In genomic region chr11:65505434-65506315, GRCh38 we compare ENCODE assay signal across 8 cellular contexts. TPM values are rescaled to one million over a fixed set of nuclear protein-coding genes. Genes with fewer than 3 reads are reported as not detected.
DNase-seq lines count a peak whose midpoint lies in the region; ATAC-seq and TF ChIP-seq lines count a peak whose summit lies in the region.

No MANE protein-coding gene starts in this region.

- H3K4me1 ChIP-seq in iPS-20b (ENCODE audit: insufficient read depth, low read length), result peaks cover 9% of the 10 kb centered on the region; the same call in 1 of the 2 replicates

- no peaks in the 10 kb centered on the region for H3K27me3 Mint-ChIP-seq in activated CD4-positive, alpha-beta T cell treated with anti-CD3 and anti-CD28 coated beads, Interleukin-2, amount 10 ng/mL, durations not matched to agents 24 days and 14 days
- no peaks in the 10 kb centered on the region for H3K27me3 Mint-ChIP-seq in activated B cell treated with CpG ODN at 0.5 μM for 24 hours

- H3K27me3 ChIP-seq in iPS-20b (ENCODE audit: insufficient read depth, low read length), result no peaks in the 10 kb centered on the region

- H3K36me3 ChIP-seq in iPS-20b (ENCODE audit: insufficient read depth, low read depth, low read length), result peaks cover 64% of the 10 kb centered on the region

- H3K27ac Mint-ChIP-seq in activated CD4-positive, alpha-beta T cell treated with anti-CD3 and anti-CD28 coated beads, Interleukin-2, amount 10 ng/mL, durations not matched to agents 24 days and 14 days, result peak overlapping the region; percentile 92
- H3K27ac Mint-ChIP-seq in activated B cell treated with CpG ODN at 0.5 μM for 24 hours, result peak overlapping the region; percentile 84

- H3K36me3 Mint-ChIP-seq in activated CD4-positive, alpha-beta T cell treated with anti-CD3 and anti-CD28 coated beads, Interleukin-2, amount 10 ng/mL, durations not matched to agents 24 days and 14 days (ENCODE audit: low read depth), result peaks cover 36% of the 10 kb centered on the region
- peaks cover 39% of the 10 kb centered on the region for H3K36me3 Mint-ChIP-seq in activated B cell treated with CpG ODN at 0.5 μM for 24 hours (ENCODE audit: low read depth)

- 0 out of 2 replicates have a peak overlapping the region, but pooled peaks have one; percentile 25 for H3K9ac ChIP-seq in iPS-20b (ENCODE audit: low read depth, low read length)

- no peaks in the 10 kb centered on the region for H3K9me3 ChIP-seq in iPS-20b (ENCODE audit: insufficient read depth, low read depth, low read length)

- POLR2A ChIA-PET in activated B cell treated with CpG ODN at 0.5 μM for 24 hours (lab: Charles Lee), result interaction anchor here (0.7 to 26.3 kb wide), 30 partner anchors 11 to 727 kb away, joined by 3 to 3752 read pairs (median 6); partner anchors contain the start of genes BANF1, CDC42EP2, DPF2 and EHBP1L1

- H3K4me3 Mint-ChIP-seq in activated CD4-positive, alpha-beta T cell treated with anti-CD3 and anti-CD28 coated beads, Interleukin-2, amount 10 ng/mL, durations not matched to agents 24 days and 14 days, result no peak overlapping the region
- H3K4me3 Mint-ChIP-seq in activated B cell treated with CpG ODN at 0.5 μM for 24 hours, result no peak overlapping the region

- CTCF ChIA-PET in activated B cell treated with CpG ODN at 0.5 μM for 24 hours (lab: Charles Lee), result interaction anchor here (0.8 to 16.7 kb wide), 7 partner anchors 73 to 189 kb away, joined by 3 to 289 read pairs (median 4); partner anchors contain the start of genes NEAT1 and SLC25A45

- peak; percentile 66 for DNase-seq in activated CD4-positive, alpha-beta T cell treated with anti-CD3 and anti-CD28 coated beads, Interleukin-2, amount 10 ng/mL, durations not matched to agents 24 days and 14 days
- DNase-seq in activated CD4-positive, alpha-beta T cell treated with anti-CD3 and anti-CD28 coated beads for 48 hours, result no peak
- DNase-seq in activated B cell treated with CpG ODN at 0.5 μM for 24 hours (no peak), substantia nigra (lab: John Stamatoyannopoulos, UW) (peak in 12 of 49 donors; percentile 28 to 71 (median 46)), COLO829 (ENCODE audit: low spot score) (no peak), ureter (ENCODE audit: low spot score) (no peak), SHP77 (lab: John Stamatoyannopoulos, UW) (no peak)

- H3K27ac ChIP-seq in iPS-20b (ENCODE audit: low read length) (no peak overlapping the region), substantia nigra (ENCODE audit: low read depth, low read length, poor library complexity, severe bottlenecking) (peak overlapping the region; percentile 100)

- intact Hi-C loops in activated CD4-positive, alpha-beta T cell treated with anti-CD3 and anti-CD28 coated beads, Interleukin-2, amount 10 ng/mL, durations not matched to agents 24 days and 14 days (cut with micrococcal nuclease), result loop anchor here (5.0 kb wide), 1 partner anchor 38 kb away; no protein-coding TSS in a partner anchor
- intact Hi-C loops in activated B cell treated with CpG ODN at 0.5 μM for 24 hours (cut with micrococcal nuclease), result loop anchor here (2.0 kb wide), 1 partner anchor 33 kb away; no protein-coding TSS in a partner anchor

- TF ChIP-seq CTCF in activated B cell treated with CpG ODN at 0.5 μM for 24 hours (IDR thresholded peaks at IDR 0.05), result no peak

- H3K4me3 ChIP-seq in iPS-20b (ENCODE audit: low read length), result peak overlapping the region; percentile 96

- no peaks in the 10 kb centered on the region for H3K9me3 Mint-ChIP-seq in activated CD4-positive, alpha-beta T cell treated with anti-CD3 and anti-CD28 coated beads, Interleukin-2, amount 10 ng/mL, durations not matched to agents 24 days and 14 days
- H3K9me3 Mint-ChIP-seq in activated B cell treated with CpG ODN at 0.5 μM for 24 hours, result no peaks in the 10 kb centered on the region

- peaks cover 59% of the 10 kb centered on the region for H3K4me1 Mint-ChIP-seq in activated CD4-positive, alpha-beta T cell treated with anti-CD3 and anti-CD28 coated beads, Interleukin-2, amount 10 ng/mL, durations not matched to agents 24 days and 14 days
- H3K4me1 Mint-ChIP-seq in activated B cell treated with CpG ODN at 0.5 μM for 24 hours, result peaks cover 61% of the 10 kb centered on the region

- ATAC-seq in activated B cell treated with CpG ODN at 0.5 μM for 24 hours (ENCODE audit: low read depth), result no peak

RNA-seq across cellular contexts. Expression of gene MALAT1, which starts 6.8 kb away (rescaled TPM):
- total RNA-seq in activated CD4-positive, alpha-beta T cell treated with anti-CD3 and anti-CD28 coated beads, Interleukin-2, amount 10 ng/mL, durations not matched to agents 24 days and 14 days, result 5,198 and 5,435 TPM in 2 replicates
- total RNA-seq in activated B cell treated with CpG ODN at 0.5 μM for 24 hours (12,540 and 18,961 TPM in 2 replicates), ureter (19,443 TPM)

RNA-seq across cellular contexts. Expression of gene SCYL1, which starts 19.2 kb away (rescaled TPM):
- 94.2 and 95.8 TPM in 2 replicates for total RNA-seq in activated CD4-positive, alpha-beta T cell treated with anti-CD3 and anti-CD28 coated beads, Interleukin-2, amount 10 ng/mL, durations not matched to agents 24 days and 14 days
- total RNA-seq in activated B cell treated with CpG ODN at 0.5 μM for 24 hours, result 70.0 and 75.7 TPM in 2 replicates
- total RNA-seq in ureter, result 62.9 TPM

RNA-seq across cellular contexts. Expression of gene LTBP3, which starts 52.5 kb away (rescaled TPM):
- 94.9 and 96.9 TPM in 2 replicates for total RNA-seq in activated CD4-positive, alpha-beta T cell treated with anti-CD3 and anti-CD28 coated beads, Interleukin-2, amount 10 ng/mL, durations not matched to agents 24 days and 14 days
- total RNA-seq in activated B cell treated with CpG ODN at 0.5 μM for 24 hours (25.0 and 25.3 TPM in 2 replicates), ureter (120 TPM)
